In the genomic region with DNA sequence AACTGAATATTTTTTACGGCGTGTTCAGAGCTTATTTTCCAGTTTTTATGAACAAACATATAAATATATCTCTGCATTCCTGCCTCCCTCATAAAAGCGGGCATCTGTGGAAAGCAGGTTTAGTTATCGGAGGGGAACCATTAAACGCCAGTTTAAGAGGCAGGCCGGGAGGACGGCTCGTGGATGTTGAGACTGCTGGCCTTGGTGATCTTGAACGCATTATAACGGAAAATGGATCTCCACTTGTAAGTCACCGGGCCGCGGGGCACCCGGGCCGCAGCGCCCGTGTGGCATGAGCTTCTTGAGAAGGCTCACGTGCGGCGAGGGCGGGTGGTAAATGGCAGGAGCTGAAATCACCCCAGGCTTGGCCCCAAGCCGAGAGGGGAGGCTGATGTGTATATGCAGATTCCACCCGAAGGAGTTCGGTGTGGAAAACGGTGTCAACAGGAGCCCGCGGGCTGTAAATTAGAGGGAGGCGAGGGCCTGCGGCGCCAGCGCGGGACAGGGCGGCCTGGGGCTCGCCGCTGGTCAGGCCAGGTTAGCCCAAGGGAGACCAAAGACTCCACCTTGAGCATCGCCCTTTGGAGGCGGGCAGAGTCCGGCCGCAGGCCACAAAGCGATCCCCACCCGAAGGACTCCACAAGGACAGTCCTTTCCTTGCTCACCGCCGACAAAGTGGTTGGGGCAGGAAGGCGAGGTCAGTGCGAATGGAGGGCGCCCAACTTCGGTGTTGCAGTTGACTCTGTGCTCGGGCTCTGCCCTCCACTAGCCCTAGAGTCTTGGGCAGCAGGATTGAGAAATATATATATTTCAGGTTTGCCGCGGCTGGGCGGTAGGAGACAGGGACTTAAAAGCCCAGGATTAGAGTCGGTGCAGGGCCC, we compare ENCODE assay signal across 1 cellular context.
TF ChIP-seq lines count a peak whose summit lies in the region.

No MANE protein-coding gene starts in this region.

TF ChIP-seq in WTC11, 78 proteins besides CTCF, POLR2A, EP300 and RAD21 (continued from another document):
- TF ChIP-seq, protein P1, sequence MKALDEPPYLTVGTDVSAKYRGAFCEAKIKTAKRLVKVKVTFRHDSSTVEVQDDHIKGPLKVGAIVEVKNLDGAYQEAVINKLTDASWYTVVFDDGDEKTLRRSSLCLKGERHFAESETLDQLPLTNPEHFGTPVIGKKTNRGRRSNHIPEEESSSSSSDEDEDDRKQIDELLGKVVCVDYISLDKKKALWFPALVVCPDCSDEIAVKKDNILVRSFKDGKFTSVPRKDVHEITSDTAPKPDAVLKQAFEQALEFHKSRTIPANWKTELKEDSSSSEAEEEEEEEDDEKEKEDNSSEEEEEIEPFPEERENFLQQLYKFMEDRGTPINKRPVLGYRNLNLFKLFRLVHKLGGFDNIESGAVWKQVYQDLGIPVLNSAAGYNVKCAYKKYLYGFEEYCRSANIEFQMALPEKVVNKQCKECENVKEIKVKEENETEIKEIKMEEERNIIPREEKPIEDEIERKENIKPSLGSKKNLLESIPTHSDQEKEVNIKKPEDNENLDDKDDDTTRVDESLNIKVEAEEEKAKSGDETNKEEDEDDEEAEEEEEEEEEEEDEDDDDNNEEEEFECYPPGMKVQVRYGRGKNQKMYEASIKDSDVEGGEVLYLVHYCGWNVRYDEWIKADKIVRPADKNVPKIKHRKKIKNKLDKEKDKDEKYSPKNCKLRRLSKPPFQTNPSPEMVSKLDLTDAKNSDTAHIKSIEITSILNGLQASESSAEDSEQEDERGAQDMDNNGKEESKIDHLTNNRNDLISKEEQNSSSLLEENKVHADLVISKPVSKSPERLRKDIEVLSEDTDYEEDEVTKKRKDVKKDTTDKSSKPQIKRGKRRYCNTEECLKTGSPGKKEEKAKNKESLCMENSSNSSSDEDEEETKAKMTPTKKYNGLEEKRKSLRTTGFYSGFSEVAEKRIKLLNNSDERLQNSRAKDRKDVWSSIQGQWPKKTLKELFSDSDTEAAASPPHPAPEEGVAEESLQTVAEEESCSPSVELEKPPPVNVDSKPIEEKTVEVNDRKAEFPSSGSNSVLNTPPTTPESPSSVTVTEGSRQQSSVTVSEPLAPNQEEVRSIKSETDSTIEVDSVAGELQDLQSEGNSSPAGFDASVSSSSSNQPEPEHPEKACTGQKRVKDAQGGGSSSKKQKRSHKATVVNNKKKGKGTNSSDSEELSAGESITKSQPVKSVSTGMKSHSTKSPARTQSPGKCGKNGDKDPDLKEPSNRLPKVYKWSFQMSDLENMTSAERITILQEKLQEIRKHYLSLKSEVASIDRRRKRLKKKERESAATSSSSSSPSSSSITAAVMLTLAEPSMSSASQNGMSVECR (CRISPR knock-in tag; IDR thresholded peaks at IDR 0.05; ENCODE audit: borderline replicate concordance), result no peak
- TF ChIP-seq NR1H2 (CRISPR knock-in tag; IDR thresholded peaks at IDR 0.05), result no peak
- TF ChIP-seq FOXJ3 (CRISPR knock-in tag; IDR thresholded peaks at IDR 0.05; ENCODE audit: borderline replicate concordance), result no peak
- TF ChIP-seq, protein P2, sequence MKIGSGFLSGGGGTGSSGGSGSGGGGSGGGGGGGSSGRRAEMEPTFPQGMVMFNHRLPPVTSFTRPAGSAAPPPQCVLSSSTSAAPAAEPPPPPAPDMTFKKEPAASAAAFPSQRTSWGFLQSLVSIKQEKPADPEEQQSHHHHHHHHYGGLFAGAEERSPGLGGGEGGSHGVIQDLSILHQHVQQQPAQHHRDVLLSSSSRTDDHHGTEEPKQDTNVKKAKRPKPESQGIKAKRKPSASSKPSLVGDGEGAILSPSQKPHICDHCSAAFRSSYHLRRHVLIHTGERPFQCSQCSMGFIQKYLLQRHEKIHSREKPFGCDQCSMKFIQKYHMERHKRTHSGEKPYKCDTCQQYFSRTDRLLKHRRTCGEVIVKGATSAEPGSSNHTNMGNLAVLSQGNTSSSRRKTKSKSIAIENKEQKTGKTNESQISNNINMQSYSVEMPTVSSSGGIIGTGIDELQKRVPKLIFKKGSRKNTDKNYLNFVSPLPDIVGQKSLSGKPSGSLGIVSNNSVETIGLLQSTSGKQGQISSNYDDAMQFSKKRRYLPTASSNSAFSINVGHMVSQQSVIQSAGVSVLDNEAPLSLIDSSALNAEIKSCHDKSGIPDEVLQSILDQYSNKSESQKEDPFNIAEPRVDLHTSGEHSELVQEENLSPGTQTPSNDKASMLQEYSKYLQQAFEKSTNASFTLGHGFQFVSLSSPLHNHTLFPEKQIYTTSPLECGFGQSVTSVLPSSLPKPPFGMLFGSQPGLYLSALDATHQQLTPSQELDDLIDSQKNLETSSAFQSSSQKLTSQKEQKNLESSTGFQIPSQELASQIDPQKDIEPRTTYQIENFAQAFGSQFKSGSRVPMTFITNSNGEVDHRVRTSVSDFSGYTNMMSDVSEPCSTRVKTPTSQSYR (CRISPR knock-in tag; IDR thresholded peaks at IDR 0.05), result no peak
- no peak for TF ChIP-seq CREM (CRISPR knock-in tag; IDR thresholded peaks at IDR 0.05)
- no peak for TF ChIP-seq NR2C2 (CRISPR knock-in tag; IDR thresholded peaks at IDR 0.05)
- TF ChIP-seq, protein P3, sequence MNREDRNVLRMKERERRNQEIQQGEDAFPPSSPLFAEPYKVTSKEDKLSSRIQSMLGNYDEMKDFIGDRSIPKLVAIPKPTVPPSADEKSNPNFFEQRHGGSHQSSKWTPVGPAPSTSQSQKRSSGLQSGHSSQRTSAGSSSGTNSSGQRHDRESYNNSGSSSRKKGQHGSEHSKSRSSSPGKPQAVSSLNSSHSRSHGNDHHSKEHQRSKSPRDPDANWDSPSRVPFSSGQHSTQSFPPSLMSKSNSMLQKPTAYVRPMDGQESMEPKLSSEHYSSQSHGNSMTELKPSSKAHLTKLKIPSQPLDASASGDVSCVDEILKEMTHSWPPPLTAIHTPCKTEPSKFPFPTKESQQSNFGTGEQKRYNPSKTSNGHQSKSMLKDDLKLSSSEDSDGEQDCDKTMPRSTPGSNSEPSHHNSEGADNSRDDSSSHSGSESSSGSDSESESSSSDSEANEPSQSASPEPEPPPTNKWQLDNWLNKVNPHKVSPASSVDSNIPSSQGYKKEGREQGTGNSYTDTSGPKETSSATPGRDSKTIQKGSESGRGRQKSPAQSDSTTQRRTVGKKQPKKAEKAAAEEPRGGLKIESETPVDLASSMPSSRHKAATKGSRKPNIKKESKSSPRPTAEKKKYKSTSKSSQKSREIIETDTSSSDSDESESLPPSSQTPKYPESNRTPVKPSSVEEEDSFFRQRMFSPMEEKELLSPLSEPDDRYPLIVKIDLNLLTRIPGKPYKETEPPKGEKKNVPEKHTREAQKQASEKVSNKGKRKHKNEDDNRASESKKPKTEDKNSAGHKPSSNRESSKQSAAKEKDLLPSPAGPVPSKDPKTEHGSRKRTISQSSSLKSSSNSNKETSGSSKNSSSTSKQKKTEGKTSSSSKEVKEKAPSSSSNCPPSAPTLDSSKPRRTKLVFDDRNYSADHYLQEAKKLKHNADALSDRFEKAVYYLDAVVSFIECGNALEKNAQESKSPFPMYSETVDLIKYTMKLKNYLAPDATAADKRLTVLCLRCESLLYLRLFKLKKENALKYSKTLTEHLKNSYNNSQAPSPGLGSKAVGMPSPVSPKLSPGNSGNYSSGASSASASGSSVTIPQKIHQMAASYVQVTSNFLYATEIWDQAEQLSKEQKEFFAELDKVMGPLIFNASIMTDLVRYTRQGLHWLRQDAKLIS (CRISPR knock-in tag; IDR thresholded peaks at IDR 0.05; ENCODE audit: borderline replicate concordance), result no peak
- TF ChIP-seq, protein P4, sequence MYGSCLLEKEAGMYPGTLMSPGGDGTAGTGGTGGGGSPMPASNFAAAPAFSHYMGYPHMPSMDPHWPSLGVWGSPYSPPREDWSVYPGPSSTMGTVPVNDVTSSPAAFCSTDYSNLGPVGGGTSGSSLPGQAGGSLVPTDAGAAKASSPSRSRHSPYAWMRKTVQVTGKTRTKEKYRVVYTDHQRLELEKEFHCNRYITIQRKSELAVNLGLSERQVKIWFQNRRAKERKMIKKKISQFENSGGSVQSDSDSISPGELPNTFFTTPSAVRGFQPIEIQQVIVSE (CRISPR knock-in tag; IDR thresholded peaks at IDR 0.05; ENCODE audit: borderline replicate concordance), result no peak
- TF ChIP-seq, protein P5, sequence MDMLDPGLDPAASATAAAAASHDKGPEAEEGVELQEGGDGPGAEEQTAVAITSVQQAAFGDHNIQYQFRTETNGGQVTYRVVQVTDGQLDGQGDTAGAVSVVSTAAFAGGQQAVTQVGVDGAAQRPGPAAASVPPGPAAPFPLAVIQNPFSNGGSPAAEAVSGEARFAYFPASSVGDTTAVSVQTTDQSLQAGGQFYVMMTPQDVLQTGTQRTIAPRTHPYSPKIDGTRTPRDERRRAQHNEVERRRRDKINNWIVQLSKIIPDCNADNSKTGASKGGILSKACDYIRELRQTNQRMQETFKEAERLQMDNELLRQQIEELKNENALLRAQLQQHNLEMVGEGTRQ (CRISPR knock-in tag; IDR thresholded peaks at IDR 0.05), result no peak
